1 cellular context compared by ENCODE assay signal in genomic region chr7:129438839-129439640, GRCh38.
TF ChIP-seq lines count a peak whose summit lies in the region.

No MANE protein-coding gene starts in this region.

TF ChIP-seq in K562, 482 proteins besides CTCF, POLR2A, EP300 and RAD21 (continued from another document and continues in another):
- TF ChIP-seq NUFIP1 (IDR thresholded peaks at IDR 0.05; ENCODE audit: partially characterized antibody) (no peak), PHB (CRISPR knock-in tag; IDR thresholded peaks at IDR 0.05) (no peak), ZNF445 (CRISPR knock-in tag; IDR thresholded peaks at IDR 0.05; ENCODE audit: low read depth) (no peak), FOXK1 (CRISPR knock-in tag; IDR thresholded peaks at IDR 0.05; ENCODE audit: borderline replicate concordance) (no peak), ASH1L (IDR thresholded peaks at IDR 0.05; ENCODE audit: borderline replicate concordance, low read depth, partially characterized antibody) (no peak), HDGF (IDR thresholded peaks at IDR 0.05) (no peak), ZNF282 (CRISPR knock-in tag; IDR thresholded peaks at IDR 0.05) (no peak), NELFE (IDR thresholded peaks at IDR 0.05; ENCODE audit: insufficient read depth, insufficient read length) (no peak), CBX5 (IDR thresholded peaks at IDR 0.05; ENCODE audit: borderline replicate concordance, low read depth) (no peak), ZNF134 (CRISPR knock-in tag; conservative IDR thresholded peaks at IDR 0.05) (peak; percentile 48; the same call in 1 of the 2 replicates), SMAD4 (CRISPR knock-in tag; conservative IDR thresholded peaks at IDR 0.05) (peak; percentile 87), NR2F6 (CRISPR knock-in tag; IDR thresholded peaks at IDR 0.05) (no peak), ZZZ3 (IDR thresholded peaks at IDR 0.05) (no peak; the same call in 1 of the 2 replicates), ETS2 (tag; IDR thresholded peaks at IDR 0.05; ENCODE audit: borderline replicate concordance, poor library complexity, severe bottlenecking) (no peak), KLF10 (CRISPR knock-in tag; IDR thresholded peaks at IDR 0.05) (no peak), RCOR1 (IDR thresholded peaks at IDR 0.05; ENCODE audit: borderline replicate concordance in 1 of 2, low read depth in 2 of 2, low read length in 2 of 2) (peak; percentile 32 to 90; a peak in 3 of 4 replicates), HOXB6 (CRISPR knock-in tag; IDR thresholded peaks at IDR 0.05; ENCODE audit: borderline replicate concordance) (no peak), SMARCB1 (IDR thresholded peaks at IDR 0.05; ENCODE audit: insufficient read length, low read depth) (no peak), NR4A1 (CRISPR knock-in tag; IDR thresholded peaks at IDR 0.05) (0 out of 2 replicates have a peak, but pooled peaks have one; percentile 43), NR4A1 (tag; IDR thresholded peaks at IDR 0.05) (peak; percentile 89; the same call in 1 of the 2 replicates), SAP30 (IDR thresholded peaks at IDR 0.05; ENCODE audit: borderline replicate concordance, insufficient read depth, low read depth, low read length, poor library complexity, severe bottlenecking) (no peak), EZH2 (IDR thresholded peaks at IDR 0.05; ENCODE audit: borderline replicate concordance, low read depth, low read length) (no peak), MIER1 (IDR thresholded peaks at IDR 0.05; ENCODE audit: low read depth) (no peak), MYBL2 (IDR thresholded peaks at IDR 0.05; ENCODE audit: low read depth) (peak; percentile 76; the same call in 1 of the 2 replicates), MYBL2 (CRISPR knock-in tag; IDR thresholded peaks at IDR 0.05; ENCODE audit: borderline replicate concordance) (no peak), PTRF (tag; IDR thresholded peaks at IDR 0.05) (no peak), BCLAF1 (IDR thresholded peaks at IDR 0.05; ENCODE audit: borderline replicate concordance in 1 of 2, control insufficient read depth in 1 of 2, low read depth in 2 of 2, low read length in 1 of 2) (peak in 1 of 2 experiments; percentile 59; a peak in 1 of 4 replicates), TRIM28 (IDR thresholded peaks at IDR 0.05) (peak; percentile 87), CCAR2 (IDR thresholded peaks at IDR 0.05; ENCODE audit: low read depth, low read length) (no peak), SAFB2 (IDR thresholded peaks at IDR 0.05; ENCODE audit: borderline replicate concordance, low read depth, low read length, severe bottlenecking) (no peak), ZNF24 (IDR thresholded peaks at IDR 0.05) (peak; percentile 95), SRF (CRISPR knock-in tag; IDR thresholded peaks at IDR 0.05) (peak in 1 of 2 experiments; percentile 53; a peak in 1 of 4 replicates), DMBX1 (CRISPR knock-in tag; IDR thresholded peaks at IDR 0.05; ENCODE audit: borderline replicate concordance) (peak; percentile 78), NFE2 (IDR thresholded peaks at IDR 0.05; ENCODE audit: low read depth) (peak; percentile 70), RHOXF2B (CRISPR knock-in tag; conservative IDR thresholded peaks at IDR 0.05) (no peak), FIP1L1 (IDR thresholded peaks at IDR 0.05; ENCODE audit: low read depth, low read length, poor library complexity, severe bottlenecking) (no peak), ZNF785 (CRISPR knock-in tag; IDR thresholded peaks at IDR 0.05) (no peak), ZNF311 (CRISPR knock-in tag; IDR thresholded peaks at IDR 0.05) (0 out of 2 replicates have a peak, but pooled peaks have one; percentile 29), TFAM (CRISPR knock-in tag; conservative IDR thresholded peaks at IDR 0.05) (no peak), MTA3 (IDR thresholded peaks at IDR 0.05; ENCODE audit: borderline replicate concordance) (peak; percentile 84; the same call in 1 of the 2 replicates), HDAC6 (IDR thresholded peaks at IDR 0.05; ENCODE audit: low read depth, low read length) (no peak), STAG1 (CRISPR knock-in tag; IDR thresholded peaks at IDR 0.05; ENCODE audit: borderline replicate concordance) (no peak), ZNF830 (CRISPR knock-in tag; IDR thresholded peaks at IDR 0.05) (no peak), CREBBP (IDR thresholded peaks at IDR 0.05; ENCODE audit: low read depth, low read length) (no peak), HNRNPUL1 (IDR thresholded peaks at IDR 0.05; ENCODE audit: low read length) (no peak), U2AF2 (optimal IDR thresholded peaks at IDR 0.05; ENCODE audit: low read depth, low read length) (no peak), ZNF778 (CRISPR knock-in tag; IDR thresholded peaks at IDR 0.05) (no peak), ZKSCAN8 (CRISPR knock-in tag; IDR thresholded peaks at IDR 0.05) (peak; percentile 73), HIVEP1 (CRISPR knock-in tag; IDR thresholded peaks at IDR 0.05) (0 out of 2 replicates have a peak, but pooled peaks have one; percentile 56), KLF13 (tag; IDR thresholded peaks at IDR 0.05; ENCODE audit: borderline replicate concordance, low read depth) (peak; percentile 28; the same call in 1 of the 2 replicates), RUNX1 (IDR thresholded peaks at IDR 0.05; ENCODE audit: low read depth) (no peak), KDM4B (IDR thresholded peaks at IDR 0.05; ENCODE audit: borderline replicate concordance in 2 of 2, low read depth in 1 of 2) (0 out of 4 replicates have a peak, but pooled peaks of 1 of the 2 experiments have one; percentile 65), HOMEZ (CRISPR knock-in tag; IDR thresholded peaks at IDR 0.05) (no peak), ZNF436 (CRISPR knock-in tag; IDR thresholded peaks at IDR 0.05) (no peak), RNF2 (IDR thresholded peaks at IDR 0.05) (peak; percentile 90; the same call in 1 of the 2 replicates), DIDO1 (tag; IDR thresholded peaks at IDR 0.05; ENCODE audit: low read depth) (no peak), ZNF197 (CRISPR knock-in tag; IDR thresholded peaks at IDR 0.05; ENCODE audit: low read depth) (no peak; the same call in 1 of the 2 replicates), ZC3H11A (IDR thresholded peaks at IDR 0.05; ENCODE audit: low read depth, low read length) (no peak)
- TF ChIP-seq, protein P1, sequence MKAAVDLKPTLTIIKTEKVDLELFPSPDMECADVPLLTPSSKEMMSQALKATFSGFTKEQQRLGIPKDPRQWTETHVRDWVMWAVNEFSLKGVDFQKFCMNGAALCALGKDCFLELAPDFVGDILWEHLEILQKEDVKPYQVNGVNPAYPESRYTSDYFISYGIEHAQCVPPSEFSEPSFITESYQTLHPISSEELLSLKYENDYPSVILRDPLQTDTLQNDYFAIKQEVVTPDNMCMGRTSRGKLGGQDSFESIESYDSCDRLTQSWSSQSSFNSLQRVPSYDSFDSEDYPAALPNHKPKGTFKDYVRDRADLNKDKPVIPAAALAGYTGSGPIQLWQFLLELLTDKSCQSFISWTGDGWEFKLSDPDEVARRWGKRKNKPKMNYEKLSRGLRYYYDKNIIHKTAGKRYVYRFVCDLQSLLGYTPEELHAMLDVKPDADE (conservative IDR thresholded peaks at IDR 0.05; ENCODE audit: control insufficient read depth, low read depth, low read length): no peak
- TF ChIP-seq, protein P2, sequence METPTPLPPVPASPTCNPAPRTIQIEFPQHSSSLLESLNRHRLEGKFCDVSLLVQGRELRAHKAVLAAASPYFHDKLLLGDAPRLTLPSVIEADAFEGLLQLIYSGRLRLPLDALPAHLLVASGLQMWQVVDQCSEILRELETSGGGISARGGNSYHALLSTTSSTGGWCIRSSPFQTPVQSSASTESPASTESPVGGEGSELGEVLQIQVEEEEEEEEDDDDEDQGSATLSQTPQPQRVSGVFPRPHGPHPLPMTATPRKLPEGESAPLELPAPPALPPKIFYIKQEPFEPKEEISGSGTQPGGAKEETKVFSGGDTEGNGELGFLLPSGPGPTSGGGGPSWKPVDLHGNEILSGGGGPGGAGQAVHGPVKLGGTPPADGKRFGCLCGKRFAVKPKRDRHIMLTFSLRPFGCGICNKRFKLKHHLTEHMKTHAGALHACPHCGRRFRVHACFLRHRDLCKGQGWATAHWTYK (CRISPR knock-in tag; IDR thresholded peaks at IDR 0.05): 0 out of 2 replicates have a peak, but pooled peaks have one; percentile 28
- TF ChIP-seq, protein P3, sequence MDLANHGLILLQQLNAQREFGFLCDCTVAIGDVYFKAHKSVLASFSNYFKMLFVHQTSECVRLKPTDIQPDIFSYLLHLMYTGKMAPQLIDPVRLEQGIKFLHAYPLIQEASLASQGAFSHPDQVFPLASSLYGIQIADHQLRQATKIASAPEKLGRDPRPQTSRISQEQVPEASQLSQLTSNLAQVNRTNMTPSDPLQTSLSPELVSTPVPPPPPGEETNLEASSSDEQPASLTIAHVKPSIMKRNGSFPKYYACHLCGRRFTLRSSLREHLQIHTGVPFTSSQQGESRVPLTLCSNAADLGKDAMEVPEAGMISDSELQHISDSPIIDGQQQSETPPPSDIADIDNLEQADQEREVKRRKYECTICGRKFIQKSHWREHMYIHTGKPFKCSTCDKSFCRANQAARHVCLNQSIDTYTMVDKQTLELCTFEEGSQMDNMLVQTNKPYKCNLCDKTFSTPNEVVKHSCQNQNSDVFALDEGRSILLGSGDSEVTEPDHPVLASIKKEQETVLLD (IDR thresholded peaks at IDR 0.05): no peak; the same call in 1 of the 2 replicates
- TF ChIP-seq, protein P4, sequence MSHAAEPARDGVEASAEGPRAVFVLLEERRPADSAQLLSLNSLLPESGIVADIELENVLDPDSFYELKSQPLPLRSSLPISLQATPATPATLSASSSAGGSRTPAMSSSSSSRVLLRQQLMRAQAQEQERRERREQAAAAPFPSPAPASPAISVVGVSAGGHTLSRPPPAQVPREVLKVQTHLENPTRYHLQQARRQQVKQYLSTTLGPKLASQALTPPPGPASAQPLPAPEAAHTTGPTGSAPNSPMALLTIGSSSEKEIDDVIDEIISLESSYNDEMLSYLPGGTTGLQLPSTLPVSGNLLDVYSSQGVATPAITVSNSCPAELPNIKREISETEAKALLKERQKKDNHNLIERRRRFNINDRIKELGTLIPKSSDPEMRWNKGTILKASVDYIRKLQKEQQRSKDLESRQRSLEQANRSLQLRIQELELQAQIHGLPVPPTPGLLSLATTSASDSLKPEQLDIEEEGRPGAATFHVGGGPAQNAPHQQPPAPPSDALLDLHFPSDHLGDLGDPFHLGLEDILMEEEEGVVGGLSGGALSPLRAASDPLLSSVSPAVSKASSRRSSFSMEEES (CRISPR knock-in tag; IDR thresholded peaks at IDR 0.05): peak; percentile 35; the same call in 1 of the 2 replicates
- TF ChIP-seq, protein P5, sequence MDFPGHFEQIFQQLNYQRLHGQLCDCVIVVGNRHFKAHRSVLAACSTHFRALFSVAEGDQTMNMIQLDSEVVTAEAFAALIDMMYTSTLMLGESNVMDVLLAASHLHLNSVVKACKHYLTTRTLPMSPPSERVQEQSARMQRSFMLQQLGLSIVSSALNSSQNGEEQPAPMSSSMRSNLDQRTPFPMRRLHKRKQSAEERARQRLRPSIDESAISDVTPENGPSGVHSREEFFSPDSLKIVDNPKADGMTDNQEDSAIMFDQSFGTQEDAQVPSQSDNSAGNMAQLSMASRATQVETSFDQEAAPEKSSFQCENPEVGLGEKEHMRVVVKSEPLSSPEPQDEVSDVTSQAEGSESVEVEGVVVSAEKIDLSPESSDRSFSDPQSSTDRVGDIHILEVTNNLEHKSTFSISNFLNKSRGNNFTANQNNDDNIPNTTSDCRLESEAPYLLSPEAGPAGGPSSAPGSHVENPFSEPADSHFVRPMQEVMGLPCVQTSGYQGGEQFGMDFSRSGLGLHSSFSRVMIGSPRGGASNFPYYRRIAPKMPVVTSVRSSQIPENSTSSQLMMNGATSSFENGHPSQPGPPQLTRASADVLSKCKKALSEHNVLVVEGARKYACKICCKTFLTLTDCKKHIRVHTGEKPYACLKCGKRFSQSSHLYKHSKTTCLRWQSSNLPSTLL (IDR thresholded peaks at IDR 0.05): no peak
- TF ChIP-seq, protein P6, sequence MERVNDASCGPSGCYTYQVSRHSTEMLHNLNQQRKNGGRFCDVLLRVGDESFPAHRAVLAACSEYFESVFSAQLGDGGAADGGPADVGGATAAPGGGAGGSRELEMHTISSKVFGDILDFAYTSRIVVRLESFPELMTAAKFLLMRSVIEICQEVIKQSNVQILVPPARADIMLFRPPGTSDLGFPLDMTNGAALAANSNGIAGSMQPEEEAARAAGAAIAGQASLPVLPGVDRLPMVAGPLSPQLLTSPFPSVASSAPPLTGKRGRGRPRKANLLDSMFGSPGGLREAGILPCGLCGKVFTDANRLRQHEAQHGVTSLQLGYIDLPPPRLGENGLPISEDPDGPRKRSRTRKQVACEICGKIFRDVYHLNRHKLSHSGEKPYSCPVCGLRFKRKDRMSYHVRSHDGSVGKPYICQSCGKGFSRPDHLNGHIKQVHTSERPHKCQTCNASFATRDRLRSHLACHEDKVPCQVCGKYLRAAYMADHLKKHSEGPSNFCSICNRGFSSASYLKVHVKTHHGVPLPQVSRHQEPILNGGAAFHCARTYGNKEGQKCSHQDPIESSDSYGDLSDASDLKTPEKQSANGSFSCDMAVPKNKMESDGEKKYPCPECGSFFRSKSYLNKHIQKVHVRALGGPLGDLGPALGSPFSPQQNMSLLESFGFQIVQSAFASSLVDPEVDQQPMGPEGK (CRISPR knock-in tag; IDR thresholded peaks at IDR 0.05; ENCODE audit: borderline replicate concordance): no peak
